Comparison of ENCODE assay signal across 36 cellular contexts in the genomic region with DNA sequence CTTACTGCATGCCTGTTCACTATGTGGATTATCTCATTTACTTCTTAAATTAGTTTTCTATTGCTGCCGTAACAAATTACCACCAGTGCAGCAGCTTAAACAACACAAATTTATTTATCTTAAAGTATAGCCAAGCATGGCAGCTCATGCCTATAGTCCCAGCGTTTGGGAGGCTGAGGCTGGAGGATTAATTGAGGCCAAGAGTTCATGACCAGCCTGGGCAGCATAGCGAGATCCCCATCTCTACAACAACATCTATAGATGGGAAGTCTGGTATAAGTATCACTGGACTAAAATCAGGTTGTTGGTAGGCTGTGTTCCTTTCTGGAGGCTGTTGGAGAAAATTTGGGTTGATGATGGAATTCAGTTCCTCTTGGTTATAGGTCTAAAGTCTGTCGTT. TPM values are rescaled to one million over a fixed set of nuclear protein-coding genes. Genes with fewer than 3 reads are reported as not detected.
"Had no signal": no experiment of that assay in that cellular context is flagged by ENCODE, and none has a peak within 500 bp of the region (broad histone marks: within the 10 kb centered on the region; RNA-seq: fewer than 3 reads in every experiment).

No MANE protein-coding gene starts in this region.

- H3K36me3 Mint-ChIP-seq: naive thymus-derived CD4-positive, alpha-beta T cell; natural killer cell; neural progenitor cell; stimulated activated memory B cell treated with anti-CD40 and anti-IgM and Interleukin-4, amounts not matched to agents 10 μg/mL and 1 μg/mL and 100 μg/mL, for 72 hours had no signal

- H3K27ac Mint-ChIP-seq: naive thymus-derived CD4-positive, alpha-beta T cell; natural killer cell; nephron; neural progenitor cell; progenitor cell of endocrine pancreas; stimulated activated memory B cell treated with anti-CD40 and anti-IgM and Interleukin-4, amounts not matched to agents 10 μg/mL and 1 μg/mL and 100 μg/mL, for 72 hours; stimulated activated naive CD8-positive, alpha-beta T cell treated with anti-CD3 and anti-CD28 coated beads, Interleukin-15, Interleukin-2, amounts not matched to agents 100 ng/mL and 50 ng/mL, for 24 hours had no signal

- H3K4me1 ChIP-seq: neural progenitor cell, parathyroid adenoma, psoas muscle, spleen, stomach, thyroid gland, tibial nerve, upper lobe of left lung, vagina had no signal

- H3K4me3 Mint-ChIP-seq: naive thymus-derived CD4-positive, alpha-beta T cell; natural killer cell; nephron; neural progenitor cell; stimulated activated memory B cell treated with anti-CD40 and anti-IgM and Interleukin-4, amounts not matched to agents 10 μg/mL and 1 μg/mL and 100 μg/mL, for 72 hours; stimulated activated naive CD8-positive, alpha-beta T cell treated with anti-CD3 and anti-CD28 coated beads, Interleukin-15, Interleukin-2, amounts not matched to agents 100 ng/mL and 50 ng/mL, for 24 hours had no signal

- H2AFZ ChIP-seq: neural progenitor cell, parathyroid adenoma had no signal

- H3K4me2 ChIP-seq: neural progenitor cell, smooth muscle cell had no signal

- H3K27ac ChIP-seq: neural progenitor cell, ovary, parathyroid adenoma, psoas muscle, skin epidermis, spleen, stomach, thoracic aorta, thyroid gland, tibial nerve, upper lobe of left lung, vagina had no signal

- H3K27me3 ChIP-seq: neural progenitor cell, ovary, stomach, thyroid gland, tibial nerve, upper lobe of left lung, vagina had no signal

- H3K9me3 Mint-ChIP-seq: naive thymus-derived CD4-positive, alpha-beta T cell; natural killer cell; nephron; neural progenitor cell; stimulated activated memory B cell treated with anti-CD40 and anti-IgM and Interleukin-4, amounts not matched to agents 10 μg/mL and 1 μg/mL and 100 μg/mL, for 72 hours; stimulated activated naive CD8-positive, alpha-beta T cell treated with anti-CD3 and anti-CD28 coated beads, Interleukin-15, Interleukin-2, amounts not matched to agents 100 ng/mL and 50 ng/mL, for 24 hours had no signal

- ATAC-seq: naive thymus-derived CD4-positive, alpha-beta T cell; natural killer cell; psoas muscle; right cardiac atrium; sciatic nerve; stimulated activated memory B cell treated with anti-CD40 and anti-IgM and Interleukin-4, amounts not matched to agents 10 μg/mL and 1 μg/mL and 100 μg/mL, for 72 hours had no signal

- H3K9ac ChIP-seq: neural progenitor cell, parathyroid adenoma had no signal

- H3K9me3 ChIP-seq: ovary, psoas muscle, spleen, stomach, thoracic aorta, thyroid gland, tibial nerve, upper lobe of left lung, vagina had no signal

- H3K36me3 ChIP-seq: neural progenitor cell, ovary, spleen, stomach, thoracic aorta, thyroid gland, tibial nerve, upper lobe of left lung, vagina had no signal

- H3K4me1 Mint-ChIP-seq: naive thymus-derived CD4-positive, alpha-beta T cell; natural killer cell; nephron; neural progenitor cell; stimulated activated memory B cell treated with anti-CD40 and anti-IgM and Interleukin-4, amounts not matched to agents 10 μg/mL and 1 μg/mL and 100 μg/mL, for 72 hours had no signal

- H3K27me3 Mint-ChIP-seq: progenitor cell of endocrine pancreas had no signal

- H3K79me2 ChIP-seq: parathyroid adenoma had no signal

- H3K4me3 ChIP-seq: neural progenitor cell, ovary, psoas muscle, skin epidermis, smooth muscle cell, spleen, stomach, thoracic aorta, thyroid gland, tibial nerve, upper lobe of left lung, vagina had no signal

- FAIRE-seq: urothelium cell line had no signal

- DNase-seq: naive thymus-derived CD4-positive, alpha-beta T cell; natural killer cell; occipital lobe; ovary; posterior cingulate gyrus; psoas muscle; right cardiac atrium; spleen; stimulated activated CD4-positive, alpha-beta T cell treated with anti-CD3 and anti-CD28 coated beads, Interleukin-12 subunit alpha, Interleukin-12 subunit beta, amount 100 ng/mL, for 4 hours; stimulated activated CD4-positive, alpha-beta T cell treated with anti-CD3 and anti-CD28 coated beads, Interleukin-1b, Interleukin-23, amount 100 ng/mL, for 48 hours; stimulated activated CD4-positive, alpha-beta T cell treated with anti-CD3 and anti-CD28 coated beads, Interleukin-4, amount 100 ng/mL, for 1 hour; stimulated activated CD4-positive, alpha-beta T cell treated with anti-CD3 and anti-CD28 coated beads, Interleukin-4, amount 100 ng/mL, for 4 hours; stimulated activated CD8-positive, alpha-beta memory T cell treated with anti-CD3 and anti-CD28 coated beads, Interleukin-4, amount 100 ng/mL, for 48 hours; stimulated activated naive CD4-positive, alpha-beta T cell treated with Interleukin-2 at 50 U/mL for 16 hours; stomach; thyroid gland; trophoblast cell; upper lobe of left lung had no signal

RNA-seq across cellular contexts. Expression of a gene that starts 5.1 kb away (rescaled TPM):
- total RNA-seq: naive thymus-derived CD4-positive, alpha-beta T cell; natural killer cell; occipital lobe; osteoblast; psoas muscle; right cardiac atrium; sciatic nerve; smooth muscle cell; spleen; subcutaneous adipose tissue; temporal lobe; thoracic aorta; thyroid gland; tibial nerve; ureter; vagina had no signal
- polyA plus RNA-seq: naive thymus-derived CD4-positive, alpha-beta T cell; neural cell; ovary; right cardiac atrium; smooth muscle cell; spleen; stomach had no signal
